11 cellular contexts compared by ENCODE assay signal in the genomic region with DNA sequence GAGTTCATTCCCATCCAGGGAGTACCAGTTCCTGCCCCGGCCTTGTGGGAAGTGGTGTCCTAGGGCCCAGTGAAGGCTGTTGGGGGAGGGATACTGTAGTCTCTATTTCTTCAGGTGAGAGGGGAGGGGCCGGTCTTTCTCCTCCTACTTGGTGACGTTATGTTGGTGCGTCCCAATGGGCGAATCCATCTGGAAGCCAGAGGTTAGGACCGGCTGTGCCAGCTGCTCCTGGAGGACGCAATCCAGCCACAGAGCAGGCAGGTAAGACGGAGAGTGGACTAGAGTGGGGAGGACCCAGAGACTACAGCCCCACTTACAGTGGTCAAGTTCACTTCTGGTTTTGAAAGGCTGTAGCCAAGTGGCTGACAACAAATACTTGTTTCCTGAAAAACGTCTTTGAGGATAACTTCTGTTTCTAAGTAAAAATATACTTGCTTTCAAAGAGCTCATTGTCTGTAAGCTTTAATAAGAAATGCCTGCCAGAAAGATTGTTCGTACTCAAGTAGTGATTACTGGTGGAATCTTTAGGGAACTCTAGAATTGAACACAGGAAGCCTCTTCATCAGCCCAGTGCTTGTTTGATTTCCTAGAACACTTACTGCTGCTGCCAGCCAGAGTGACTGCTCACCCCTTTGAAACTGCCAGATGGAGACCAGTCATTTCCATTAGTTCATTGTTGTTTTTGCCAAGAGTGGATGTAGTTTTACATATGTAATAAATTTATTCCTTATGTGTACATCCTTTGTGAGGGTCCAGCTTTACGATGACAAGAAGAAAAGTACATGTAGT. TPM values are rescaled to one million over a fixed set of nuclear protein-coding genes. Genes with fewer than 3 reads are reported as not detected.
DNase-seq lines count a peak whose midpoint lies in the region; ATAC-seq and TF ChIP-seq lines count a peak whose summit lies in the region.
"Had no signal": no experiment of that assay in that cellular context is flagged by ENCODE, and none has a peak within 500 bp of the region (broad histone marks: within the 10 kb centered on the region; RNA-seq: fewer than 3 reads in every experiment).

No MANE protein-coding gene starts in this region.

- H3K27ac ChIP-seq in A673 (ENCODE audit: low read depth, low read length, poor library complexity, severe bottlenecking) (peak overlapping the region; percentile 1), H9 (ENCODE audit: insufficient read length, low read depth, low read length) (no peak overlapping the region), left lung (peak overlapping the region in 1 of 2 donors; percentile 33)

- H3K27me3 ChIP-seq in A673 (replicated peaks; ENCODE audit: insufficient read depth, low read depth, low read length, poor library complexity) (no peaks in the 10 kb centered on the region), H9 (ENCODE audit: insufficient read depth, low read length) (no peaks in the 10 kb centered on the region), left lung (no peaks in the 10 kb centered on the region)

- POLR2A ChIA-PET in A673 (lab: Charles Lee; ENCODE audit: low non-redundant PET): no interaction called here

- no peak overlapping the region for H3K4me2 ChIP-seq in H9 (ENCODE audit: insufficient read depth, insufficient read length, low read length)

- peaks cover 4 to 23% (median 21%) of the 10 kb centered on the region in 3 experiments; a peak in 6 of 7 replicates for H3K36me3 Mint-ChIP-seq in H9 (ENCODE audit: insufficient read depth in 1 of 3, low read depth in 3 of 3)

- no peak overlapping the region for H4K91ac ChIP-seq in H9 (ENCODE audit: insufficient read length, low read depth, low read length)

- H3K9me3 ChIP-seq in A673 (ENCODE audit: low read depth, low read length, poor library complexity, severe bottlenecking): no peaks in the 10 kb centered on the region
- no peaks in the 10 kb centered on the region for H3K9me3 ChIP-seq in H9 (ENCODE audit: control insufficient read depth, low read depth, low read length)
- no peaks in the 10 kb centered on the region for H3K9me3 ChIP-seq in left lung

- H2AK5ac ChIP-seq in H9 (ENCODE audit: insufficient read length, low read length): no peak overlapping the region

- no peak overlapping the region for H3K23ac ChIP-seq in H9 (ENCODE audit: insufficient read length, low read depth, low read length)

- H3K36me3 ChIP-seq in A673 (ENCODE audit: insufficient read depth, low read length, poor library complexity, severe bottlenecking) (no peaks in the 10 kb centered on the region), left lung (peaks cover 0 to 10% of the 10 kb centered on the region in 2 donors)

- H3K4me3 Mint-ChIP-seq in H9: no peak overlapping the region

- BruUV-seq in A673 (replicated peaks; lab: Mats Ljungman, UMichigan): no TSS peak

- no peak overlapping the region for H4K8ac ChIP-seq in H9 (replicated peaks; ENCODE audit: insufficient read length, low read depth, low read length)

- WGBS in H9 (ENCODE audit: extremely low coverage, insufficient read length, low lambda C conversion rate): no CpG with 5 or more reads among the region's 11 CpGs

- no peak overlapping the region for H3K14ac ChIP-seq in H9 (ENCODE audit: insufficient read depth, low read length)

- H2BK15ac ChIP-seq in H9 (ENCODE audit: low read depth, low read length): no peak overlapping the region

- H3K18ac ChIP-seq in H9 (ENCODE audit: insufficient read length, low read depth, low read length): no peak overlapping the region

- H3K27me3 Mint-ChIP-seq in H9 (ENCODE audit: low read depth): no peaks in the 10 kb centered on the region

- H3K4me1 Mint-ChIP-seq in H9: peaks cover 10 to 14% of the 10 kb centered on the region in 2 experiments

- no peak overlapping the region for H3K56ac ChIP-seq in H9 (ENCODE audit: insufficient read length, low read depth, low read length)

- no peak overlapping the region for H3T11ph ChIP-seq in H9 (ENCODE audit: low read length)

- no peaks in the 10 kb centered on the region for H3K23me2 ChIP-seq in H9 (ENCODE audit: insufficient read length, low read depth, low read length, poor library complexity, severe bottlenecking)

- H2AFZ ChIP-seq in H9 (ENCODE audit: low read length): no peak overlapping the region

- H3K4ac ChIP-seq in H9 (ENCODE audit: low read depth, low read length): no peak overlapping the region

- TF ChIP-seq CTCF in A673 (conservative IDR thresholded peaks at IDR 0.05; ENCODE audit: low read depth, low read length) (no peak), H9 (conservative IDR thresholded peaks at IDR 0.05) (no peak), left lung (IDR thresholded peaks at IDR 0.05) (no peak)

- no peak overlapping the region for H2BK12ac ChIP-seq in H9 (ENCODE audit: insufficient read length, low read depth, low read length)

- DNase-seq in A673 (ENCODE audit: low spot score) (no peak), H9 (peak; percentile 81), cerebellar cortex (ENCODE audit: low spot score) (peak; percentile 29), left lung (peak; percentile 65 to 82), NCI-H524 treated with DMSO at 0.1 percent for 48 hours (lab: John Stamatoyannopoulos, UW) (no peak), RPMI8226 (no peak)
- DNase-seq in stimulated activated CD4-positive, alpha-beta T cell treated with anti-CD3 and anti-CD28 coated beads, Interleukin-4, amount 100 ng/mL, for 24 hours: no peak
- DNase-seq: activated CD4-positive, CD25-positive, alpha-beta regulatory T cell; NCI-H226; stimulated activated CD4-positive, alpha-beta T cell treated with anti-CD3 and anti-CD28 coated beads, Interleukin-4, amount 100 ng/mL, for 1 hour had no signal

- H3K4me1 ChIP-seq in A673 (ENCODE audit: insufficient read depth, low read length, poor library complexity, severe bottlenecking) (peaks cover 12% of the 10 kb centered on the region), H9 (ENCODE audit: insufficient read depth, low read length) (no peaks in the 10 kb centered on the region; the same call in 1 of the 2 replicates), left lung (peaks cover 4 to 46% of the 10 kb centered on the region in 2 donors)

- no peaks in the 10 kb centered on the region for H3K9me3 Mint-ChIP-seq in H9

- no peak overlapping the region for H2BK5ac ChIP-seq in H9 (ENCODE audit: insufficient read length, low read length)

- no peak overlapping the region for H2BK20ac ChIP-seq in H9 (ENCODE audit: low read depth, low read length, poor library complexity, severe bottlenecking)

- peaks cover 13% of the 10 kb centered on the region for H3K79me1 ChIP-seq in H9 (ENCODE audit: insufficient read depth, low read depth, low read length, poor library complexity, severe bottlenecking)

- peak overlapping the region in 2 of 3 experiments; percentile 57 to 63; a peak in 3 of 7 replicates for H3K27ac Mint-ChIP-seq in H9

- no peak overlapping the region for H3K9ac ChIP-seq in H9 (ENCODE audit: extremely low read depth, insufficient read length, low read length)

- H3K4me3 ChIP-seq in A673 (ENCODE audit: low read depth, low read length, poor library complexity, severe bottlenecking) (no peak overlapping the region), left lung (no peak overlapping the region)

- peaks cover 21% of the 10 kb centered on the region; the same call in 1 of the 2 replicates for H3K79me2 ChIP-seq in H9 (ENCODE audit: insufficient read depth, low read length)

- H4K5ac ChIP-seq in H9 (ENCODE audit: insufficient read length, low read depth, low read length): no peak overlapping the region

- ATAC-seq in left lung (peak; percentile 97), HG03442 (IDR thresholded peaks at IDR 0.05; ENCODE audit: unreplicated experiment) (no peak)

- CTCF ChIA-PET in A673 (lab: Charles Lee): no interaction called here

- no peak overlapping the region for H2BK120ac ChIP-seq in H9 (ENCODE audit: low read depth, low read length, poor library complexity, severe bottlenecking)

- intact Hi-C loops in A673 (cut with micrococcal nuclease; ENCODE audit: unreplicated experiment): no loop called here
- intact Hi-C loops in left lung (cut with DNase I): no loop called here

- H4K20me1 ChIP-seq in H9 (ENCODE audit: control insufficient read depth, insufficient read depth, insufficient read length): no peaks in the 10 kb centered on the region

RNA-seq across cellular contexts. Expression of a gene that starts 25.4 kb away (rescaled TPM):
- total RNA-seq in A673 (2021) (73.6 and 75.9 TPM in 2 replicates), H9 (2021) (65.5 and 71.3 TPM in 2 replicates), left lung (10 to 100 TPM; 44.5 to 54.0 TPM)

Comparison
In these comparisons a context has a peak if more than half of its experiments do, and no peak if none do; other contexts are left out.
1. DNase-seq: peak in H9 (single experiment), cerebellar cortex (single experiment) and left lung (2 of 2); none in A673 (single experiment), NCI-H524 treated with DMSO at 0.1 percent for 48 hours (single experiment), stimulated activated CD4-positive, alpha-beta T cell treated with anti-CD3 and anti-CD28 coated beads, Interleukin-4, amount 100 ng/mL, for 24 hours (single experiment) and RPMI8226 (single experiment).